1 cellular context compared by ENCODE assay signal in the genomic region with DNA sequence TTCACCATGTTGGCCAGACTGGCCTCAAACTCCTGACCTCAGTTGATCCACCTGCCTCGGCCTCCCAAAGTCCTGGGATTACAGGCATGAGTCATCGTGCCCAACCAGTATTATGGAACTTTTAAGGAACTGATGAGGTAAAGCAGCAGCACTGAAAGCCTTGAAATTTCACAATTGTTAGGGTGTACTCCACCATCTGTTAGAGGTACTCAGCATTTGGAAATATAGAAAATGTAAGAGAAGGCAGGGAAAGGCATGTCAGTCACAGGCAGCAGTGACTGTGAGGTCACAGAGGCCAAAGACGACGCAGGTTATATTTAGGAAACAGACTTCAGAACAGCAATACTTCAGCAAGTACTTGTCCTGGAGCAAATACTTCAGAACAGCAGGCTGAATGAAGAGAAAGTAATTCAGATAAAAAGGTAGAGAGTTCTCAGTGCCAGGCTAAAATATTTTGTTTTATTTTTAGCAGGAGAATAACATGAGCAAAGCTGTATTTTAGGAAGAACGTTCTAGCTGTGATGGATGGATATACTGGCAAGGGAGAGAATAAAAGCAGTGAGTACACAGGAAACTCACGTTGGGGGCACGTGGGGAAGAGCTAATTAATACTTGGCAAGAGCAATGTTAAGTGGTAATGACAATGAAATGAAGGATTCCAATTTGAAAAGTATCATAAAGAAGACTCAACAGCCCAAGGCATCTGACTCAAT.
TF ChIP-seq lines count a peak whose summit lies in the region.

No MANE protein-coding gene starts in this region.

TF ChIP-seq in K562, 482 proteins besides CTCF, POLR2A, EP300 and RAD21 (continued from another document):
- TF ChIP-seq, protein P1, sequence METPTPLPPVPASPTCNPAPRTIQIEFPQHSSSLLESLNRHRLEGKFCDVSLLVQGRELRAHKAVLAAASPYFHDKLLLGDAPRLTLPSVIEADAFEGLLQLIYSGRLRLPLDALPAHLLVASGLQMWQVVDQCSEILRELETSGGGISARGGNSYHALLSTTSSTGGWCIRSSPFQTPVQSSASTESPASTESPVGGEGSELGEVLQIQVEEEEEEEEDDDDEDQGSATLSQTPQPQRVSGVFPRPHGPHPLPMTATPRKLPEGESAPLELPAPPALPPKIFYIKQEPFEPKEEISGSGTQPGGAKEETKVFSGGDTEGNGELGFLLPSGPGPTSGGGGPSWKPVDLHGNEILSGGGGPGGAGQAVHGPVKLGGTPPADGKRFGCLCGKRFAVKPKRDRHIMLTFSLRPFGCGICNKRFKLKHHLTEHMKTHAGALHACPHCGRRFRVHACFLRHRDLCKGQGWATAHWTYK (CRISPR knock-in tag; IDR thresholded peaks at IDR 0.05), result no peak
